In the genomic region with DNA sequence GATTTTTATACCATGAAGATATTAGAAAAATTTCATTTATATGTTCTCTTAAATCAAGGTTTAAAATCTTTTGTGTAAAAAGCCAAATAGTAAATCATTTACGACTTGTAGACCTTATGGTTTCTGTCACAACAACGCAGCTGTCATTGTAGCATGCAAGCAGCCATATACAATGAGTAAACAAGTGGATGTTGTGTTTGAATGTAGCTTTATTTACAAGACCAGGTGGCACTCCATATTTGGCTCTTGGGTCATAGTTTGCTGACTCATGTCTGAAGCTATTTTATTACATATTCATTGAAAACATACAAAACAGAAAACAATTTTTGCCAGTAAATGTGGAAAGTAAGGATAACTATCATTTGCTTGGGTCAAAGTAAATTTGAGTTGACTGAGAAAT, we compare ENCODE assay signal across 17 cellular contexts.
"Had no signal": no experiment of that assay in that cellular context is flagged by ENCODE, and none has a peak within 500 bp of the region (broad histone marks: within the 10 kb centered on the region; RNA-seq: fewer than 3 reads in every experiment).

No MANE protein-coding gene starts in this region.

- H3K4me1 Mint-ChIP-seq: activated naive CD8-positive, alpha-beta T cell treated with anti-CD3 and anti-CD28 coated beads, Interleukin-2, amount 10 ng/mL, durations not matched to agents 7 days and 5 days; activated T-helper 17 cell treated with anti-CD3 and anti-CD28 coated beads, Interleukin-2, amount 50 U/mL, for 72 hours; naive B cell; neural crest cell; WTC11 had no signal

- H3K27me3 Mint-ChIP-seq: activated CD8-positive, alpha-beta T cell treated with anti-CD3 and anti-CD28 coated beads for 36 hours; activated naive CD8-positive, alpha-beta T cell treated with anti-CD3 and anti-CD28 coated beads, Interleukin-2, amount 10 ng/mL, durations not matched to agents 7 days and 5 days; activated T-helper 17 cell treated with anti-CD3 and anti-CD28 coated beads, Interleukin-2, amount 50 U/mL, for 72 hours; effector memory CD8-positive, alpha-beta T cell; naive B cell; progenitor cell of endocrine pancreas had no signal

- H3K4me3 ChIP-seq: body of pancreas, tibial nerve, uterus had no signal

- H3K9me3 Mint-ChIP-seq: activated naive CD8-positive, alpha-beta T cell treated with anti-CD3 and anti-CD28 coated beads, Interleukin-2, amount 10 ng/mL, durations not matched to agents 7 days and 5 days had no signal

- H3K4me3 Mint-ChIP-seq: activated CD8-positive, alpha-beta T cell treated with anti-CD3 and anti-CD28 coated beads for 36 hours; activated naive CD8-positive, alpha-beta T cell treated with anti-CD3 and anti-CD28 coated beads, Interleukin-2, amount 10 ng/mL, durations not matched to agents 7 days and 5 days; activated T-helper 17 cell treated with anti-CD3 and anti-CD28 coated beads, Interleukin-2, amount 50 U/mL, for 72 hours; effector memory CD8-positive, alpha-beta T cell; naive B cell; neural crest cell; WTC11 had no signal

- ATAC-seq: activated CD8-positive, alpha-beta T cell treated with anti-CD3 and anti-CD28 coated beads for 36 hours; activated T-helper 17 cell treated with anti-CD3 and anti-CD28 coated beads, Interleukin-2, amount 50 U/mL, for 72 hours; body of pancreas; effector memory CD8-positive, alpha-beta T cell; left ventricle myocardium superior; stimulated activated naive CD8-positive, alpha-beta T cell treated with anti-CD3 and anti-CD28 coated beads, Interleukin-15, Interleukin-2, amounts not matched to agents 100 U/mL and 50 U/mL, for 24 hours; WTC11 had no signal

- DNase-seq: activated CD4-positive, alpha-beta T cell treated with anti-CD3 and anti-CD28 coated beads for 4 hours; activated CD8-positive, alpha-beta T cell treated with anti-CD3 and anti-CD28 coated beads for 36 hours; activated naive CD4-positive, alpha-beta T cell; activated naive CD8-positive, alpha-beta T cell treated with anti-CD3 and anti-CD28 coated beads, Interleukin-2, amount 10 ng/mL, durations not matched to agents 7 days and 5 days; activated T-cell treated with anti-CD3 and anti-CD28 coated beads, Interleukin-2, amount 50 U/mL, for 1 hour; body of pancreas; effector memory CD8-positive, alpha-beta T cell; left ventricle myocardium superior; naive B cell; stimulated activated CD4-positive, alpha-beta T cell treated with anti-CD3 and anti-CD28 coated beads, Interleukin-2, amount 100 ng/mL, for 24 hours; stimulated activated naive CD8-positive, alpha-beta T cell treated with anti-CD3 and anti-CD28 coated beads, Interleukin-15, Interleukin-2, amounts not matched to agents 100 U/mL and 50 U/mL, for 24 hours; uterus had no signal

- H3K27ac Mint-ChIP-seq: activated CD8-positive, alpha-beta T cell treated with anti-CD3 and anti-CD28 coated beads for 36 hours; activated naive CD8-positive, alpha-beta T cell treated with anti-CD3 and anti-CD28 coated beads, Interleukin-2, amount 10 ng/mL, durations not matched to agents 7 days and 5 days; activated T-helper 17 cell treated with anti-CD3 and anti-CD28 coated beads, Interleukin-2, amount 50 U/mL, for 72 hours; effector memory CD8-positive, alpha-beta T cell; progenitor cell of endocrine pancreas; WTC11 had no signal

- H3K36me3 Mint-ChIP-seq: activated naive CD8-positive, alpha-beta T cell treated with anti-CD3 and anti-CD28 coated beads, Interleukin-2, amount 10 ng/mL, durations not matched to agents 7 days and 5 days; naive B cell had no signal
